Comparison of ENCODE assay signal across 8 cellular contexts in genomic region chr7:4642468-4643203, GRCh38. TPM values are rescaled to one million over a fixed set of nuclear protein-coding genes. Genes with fewer than 3 reads are reported as not detected.
DNase-seq lines count a peak whose midpoint lies in the region; ATAC-seq and TF ChIP-seq lines count a peak whose summit lies in the region.

No MANE protein-coding gene starts in this region.

- H3K4me3 Mint-ChIP-seq in progenitor cell of endocrine pancreas (ENCODE audit: low read depth) = peak overlapping the region; percentile 79

- peaks cover 6% of the 10 kb centered on the region for H3K9me3 Mint-ChIP-seq in progenitor cell of endocrine pancreas (ENCODE audit: low read depth)

- TF ChIP-seq POLR2A in erythroblast (IDR thresholded peaks at IDR 0.05; ENCODE audit: low read length) = peak; percentile 46

- H3K27ac Mint-ChIP-seq in progenitor cell of endocrine pancreas = peak overlapping the region; percentile 94

- H3K36me3 Mint-ChIP-seq in progenitor cell of endocrine pancreas (ENCODE audit: insufficient read depth) = peaks cover 3% of the 10 kb centered on the region

- ATAC-seq in GM18870 (IDR thresholded peaks at IDR 0.05; ENCODE audit: unreplicated experiment) = peak; percentile 7

- peaks cover 1% of the 10 kb centered on the region for H3K4me1 Mint-ChIP-seq in progenitor cell of endocrine pancreas (ENCODE audit: low read depth)

- peak; percentile 43 for DNase-seq in RKO (ENCODE audit: low spot score)
- DNase-seq in erythroblast (lab: John Stamatoyannopoulos, UW) = peak; percentile 37 to 59
- no peak for DNase-seq in progenitor cell of endocrine pancreas (ENCODE audit: low spot score, unreplicated experiment)
- no peak for DNase-seq in activated CD4-positive, CD25-positive, alpha-beta regulatory T cell (lab: John Stamatoyannopoulos, UW)
- DNase-seq in GM03348 (ENCODE audit: low spot score) = no peak
- DNase-seq in midbrain (lab: John Stamatoyannopoulos, UW) = no peak
- no peak for DNase-seq in NCI-H510A treated with DMSO at 0.1 percent for 48 hours (lab: John Stamatoyannopoulos, UW)

- no peaks in the 10 kb centered on the region for H3K27me3 Mint-ChIP-seq in progenitor cell of endocrine pancreas

- no peak for TF ChIP-seq CTCF in progenitor cell of endocrine pancreas (IDR thresholded peaks at IDR 0.05; ENCODE audit: unreplicated experiment)

RNA-seq across cellular contexts. Expression of gene FOXK1, which starts 39.5 kb away (rescaled TPM):
- total RNA-seq in progenitor cell of endocrine pancreas = 47.6 and 47.8 TPM in 2 replicates

Comparison
In these comparisons a context has a peak if more than half of its experiments do, and no peak if none do; other contexts are left out.
1. DNase-seq: peak in RKO (single experiment) and erythroblast (2 of 2); none in progenitor cell of endocrine pancreas (single experiment), activated CD4-positive, CD25-positive, alpha-beta regulatory T cell (0 of 4), GM03348 (single experiment), midbrain (single experiment) and NCI-H510A treated with DMSO at 0.1 percent for 48 hours (single experiment).